Comparison of ENCODE assay signal across 17 cellular contexts in genomic region chr2:96423281-96423680, GRCh38.
"Had no signal": no experiment of that assay in that cellular context is flagged by ENCODE, and none has a peak within 500 bp of the region (broad histone marks: within the 10 kb centered on the region; RNA-seq: fewer than 3 reads in every experiment).

No MANE protein-coding gene starts in this region.

- H3K27me3 ChIP-seq: pancreas, uterus had no signal

- H3K4me1 ChIP-seq: adrenal gland, lower lobe of right lung, pancreas, stomach, uterus had no signal

- DNase-seq: activated CD4-positive, alpha-beta T cell treated with anti-CD3 and anti-CD28 coated beads, Interleukin-2, amount 50 U/mL, for 4 hours; activated naive CD4-positive, alpha-beta T cell treated with anti-CD3 and anti-CD28 coated beads, Interleukin-2, amount 50 U/mL, for 16 hours; activated T-cell treated with anti-CD3 and anti-CD28 coated beads, Interleukin-2, amount 50 U/mL, for 1 hour; adrenal gland; central memory CD4-positive, alpha-beta T cell; cortex of kidney; effector CD8-positive, alpha-beta T cell; hypothalamus; lower lobe of right lung; pancreas; retina; stomach; uterus had no signal

- H3K27ac Mint-ChIP-seq: natural killer cell treated with Interleukin-12 subunit alpha and Interleukin-12 subunit beta and Interleukin-15 and Interleukin-18, amount 100 ng/mL, for 72 hours; T-helper 2 cell treated with Interferon-gamma antibody and Interleukin-4, amounts not matched to agents 5 μg/mL and 100 μg/mL, for 36 hours had no signal

- H3K27ac ChIP-seq: adrenal gland, lower lobe of right lung, pancreas, skin epidermis, stomach, uterus had no signal

- H3K36me3 ChIP-seq: adrenal gland, lower lobe of right lung, pancreas, stomach, uterus had no signal

- ATAC-seq: activated CD4-positive, CD25-positive, alpha-beta regulatory T cell treated with anti-CD3 and anti-CD28 coated beads, Interleukin-2, amount 50 U/mL, for 24 hours; lower lobe of right lung; natural killer cell treated with Interleukin-12 subunit alpha and Interleukin-12 subunit beta and Interleukin-15 and Interleukin-18, amount 100 ng/mL, for 72 hours; pancreas had no signal

- H3K4me3 ChIP-seq: adrenal gland, lower lobe of right lung, pancreas, skin epidermis, stomach, uterus had no signal

- H3K9me3 ChIP-seq: adrenal gland, lower lobe of right lung, pancreas, uterus had no signal

- H3K4me3 Mint-ChIP-seq: natural killer cell treated with Interleukin-12 subunit alpha and Interleukin-12 subunit beta and Interleukin-15 and Interleukin-18, amount 100 ng/mL, for 72 hours; T-helper 2 cell treated with Interferon-gamma antibody and Interleukin-4, amounts not matched to agents 5 μg/mL and 100 μg/mL, for 36 hours had no signal
